ENCODE assay signal across 1 cellular context in genomic region chr22:37456351-37456750, GRCh38.
TF ChIP-seq lines count a peak whose summit lies in the region.

No MANE protein-coding gene starts in this region.

TF ChIP-seq in SK-N-SH treated with all-trans-retinoic acid at 6 μM for 48 hours, 23 proteins besides CTCF, POLR2A, EP300 and RAD21 (continued from another document):
- TF ChIP-seq TSHZ2 (CRISPR knock-in tag; IDR thresholded peaks at IDR 0.05) (no peak), RARB (CRISPR knock-in tag; IDR thresholded peaks at IDR 0.05) (no peak), CREB5 (CRISPR knock-in tag; IDR thresholded peaks at IDR 0.05; ENCODE audit: low read depth) (no peak), ZC3H10 (CRISPR knock-in tag; IDR thresholded peaks at IDR 0.05) (no peak), OSR1 (CRISPR knock-in tag; IDR thresholded peaks at IDR 0.05) (no peak), ISL1 (CRISPR knock-in tag; IDR thresholded peaks at IDR 0.05) (no peak), ZNF8 (CRISPR knock-in tag; IDR thresholded peaks at IDR 0.05) (no peak), ZFP30 (CRISPR knock-in tag; IDR thresholded peaks at IDR 0.05) (no peak), POU6F1 (CRISPR knock-in tag; IDR thresholded peaks at IDR 0.05; ENCODE audit: borderline replicate concordance, low read depth) (no peak), SNAI2 (CRISPR knock-in tag; IDR thresholded peaks at IDR 0.05) (no peak), ZNF70 (CRISPR knock-in tag; IDR thresholded peaks at IDR 0.05) (no peak), TOX (CRISPR knock-in tag; IDR thresholded peaks at IDR 0.05; ENCODE audit: borderline replicate concordance) (no peak), TCF4 (CRISPR knock-in tag; IDR thresholded peaks at IDR 0.05; ENCODE audit: borderline replicate concordance) (no peak), GLIS3 (CRISPR knock-in tag; IDR thresholded peaks at IDR 0.05) (no peak), PATZ1 (CRISPR knock-in tag; IDR thresholded peaks at IDR 0.05; ENCODE audit: borderline replicate concordance) (no peak), PPARA (CRISPR knock-in tag; IDR thresholded peaks at IDR 0.05; ENCODE audit: borderline replicate concordance) (no peak)
